ENCODE assay signal across 30 cellular contexts in the genomic region with DNA sequence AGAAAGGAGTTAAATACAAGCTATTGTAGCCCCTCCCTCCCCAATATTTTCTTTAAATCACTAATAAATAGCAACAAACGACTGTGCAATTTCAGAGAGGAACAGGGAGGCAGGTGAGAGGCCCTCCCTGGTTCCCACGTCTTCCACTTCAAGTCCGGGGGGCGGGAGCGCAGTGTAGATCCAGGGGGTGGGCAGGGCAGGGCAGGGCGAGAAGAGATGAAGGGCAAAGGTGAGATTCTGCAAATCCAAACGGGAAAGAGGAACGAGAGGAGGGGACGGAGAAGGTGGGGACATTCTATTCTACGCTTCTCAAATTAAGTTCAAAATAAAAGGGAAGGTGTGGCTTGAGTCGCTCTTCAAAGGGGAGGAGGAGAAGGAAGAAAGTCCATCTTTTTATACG. TPM values are rescaled to one million over a fixed set of nuclear protein-coding genes. Genes with fewer than 3 reads are reported as not detected.
DNase-seq lines count a peak whose midpoint lies in the region; ATAC-seq and TF ChIP-seq lines count a peak whose summit lies in the region.
"Had no signal": no experiment of that assay in that cellular context is flagged by ENCODE, and none has a peak within 500 bp of the region (broad histone marks: within the 10 kb centered on the region; RNA-seq: fewer than 3 reads in every experiment).

No MANE protein-coding gene starts in this region.

- POLR2A ChIA-PET in Caco-2 (lab: Charles Lee), result no interaction called here

- H3K27ac ChIP-seq in heart left ventricle (no peak overlapping the region), MM.1S (ENCODE audit: low read length) (no peak overlapping the region), tibial artery (no peak overlapping the region)
- H3K27ac ChIP-seq: hepatocyte, parathyroid adenoma, RWPE1, SJSA1, stomach, vagina had no signal

- H3K27ac Mint-ChIP-seq in Caco-2 (ENCODE audit: unreplicated experiment), result no peak overlapping the region
- H3K27ac Mint-ChIP-seq in endothelial cell (ENCODE audit: unreplicated experiment), result no peak overlapping the region
- H3K27ac Mint-ChIP-seq in nephron progenitor cell, result no peak overlapping the region
- H3K27ac Mint-ChIP-seq: activated CD4-positive, alpha-beta memory T cell treated with anti-CD3 and anti-CD28 coated beads for 36 hours; activated T-cell treated with anti-CD3 and anti-CD28 coated beads, Interleukin-2, amount 50 U/mL, for 72 hours; CD8-positive, alpha-beta T cell had no signal

- H3K9me3 Mint-ChIP-seq in Caco-2 (ENCODE audit: unreplicated experiment) (no peaks in the 10 kb centered on the region), endothelial cell (ENCODE audit: unreplicated experiment) (no peaks in the 10 kb centered on the region), nephron progenitor cell (no peaks in the 10 kb centered on the region)
- H3K9me3 Mint-ChIP-seq: activated T-cell treated with anti-CD3 and anti-CD28 coated beads, Interleukin-2, amount 50 U/mL, for 72 hours; central memory CD8-positive, alpha-beta T cell had no signal

- DNase-seq in Caco-2 (no peak), NT2/D1 (ENCODE audit: low read depth, low spot score) (no peak), endothelial cell (ENCODE audit: low spot score) (no peak), nephron progenitor cell (no peak), NCI-H446 treated with DMSO at 0.1 percent for 48 hours (lab: John Stamatoyannopoulos, UW) (no peak), heart left ventricle (no peak), MM.1S (no peak), tibial artery (no peak)
- DNase-seq: activated CD4-positive, alpha-beta memory T cell treated with anti-CD3 and anti-CD28 coated beads for 36 hours; activated CD4-positive, alpha-beta T cell treated with anti-CD3 and anti-CD28 coated beads for 1 hour; activated naive CD4-positive, alpha-beta T cell; activated T-cell treated with anti-CD3 and anti-CD28 coated beads, Interleukin-2, amount 50 U/mL, for 72 hours; AML-193; CD8-positive, alpha-beta T cell; DMS 273 treated with DMSO at 0.1 percent for 48 hours; NCI-H146; stimulated activated CD8-positive, alpha-beta memory T cell treated with anti-CD3 and anti-CD28 coated beads, Interleukin-4, amount 100 ng/mL, for 48 hours; stomach; T-helper 2 cell had no signal

- H3K4me3 Mint-ChIP-seq in Caco-2 (ENCODE audit: unreplicated experiment) (peak overlapping the region; percentile 74), endothelial cell (ENCODE audit: unreplicated experiment) (peak overlapping the region; percentile 65), nephron progenitor cell (peak overlapping the region; percentile 78)
- H3K4me3 Mint-ChIP-seq: activated CD4-positive, alpha-beta memory T cell treated with anti-CD3 and anti-CD28 coated beads for 36 hours; CD8-positive, alpha-beta T cell; central memory CD8-positive, alpha-beta T cell had no signal

- TF ChIP-seq POLR2A in heart left ventricle (IDR thresholded peaks at IDR 0.05), result no peak

- no peaks in the 10 kb centered on the region for H3K36me3 ChIP-seq in Caco-2 (ENCODE audit: control insufficient read depth, insufficient read depth, low read length)
- H3K36me3 ChIP-seq in NT2/D1 (ENCODE audit: insufficient read depth, insufficient read length, low read length), result no peaks in the 10 kb centered on the region
- H3K36me3 ChIP-seq in heart left ventricle, result no peaks in the 10 kb centered on the region
- no peaks in the 10 kb centered on the region for H3K36me3 ChIP-seq in MM.1S (replicated peaks; ENCODE audit: insufficient read depth, low read length)
- H3K36me3 ChIP-seq in tibial artery, result no peaks in the 10 kb centered on the region
- H3K36me3 ChIP-seq: stomach, vagina had no signal

- 5 to 9% (median 8%) methylated on average over 12 of the region's 12 CpGs for WGBS in heart left ventricle, 4 donors

- H3K9me3 ChIP-seq in Caco-2, result no peaks in the 10 kb centered on the region
- H3K9me3 ChIP-seq in NT2/D1 (ENCODE audit: insufficient read depth, low read length), result no peaks in the 10 kb centered on the region
- no peaks in the 10 kb centered on the region for H3K9me3 ChIP-seq in heart left ventricle
- no peaks in the 10 kb centered on the region for H3K9me3 ChIP-seq in MM.1S (replicated peaks; ENCODE audit: insufficient read depth, low read length)
- H3K9me3 ChIP-seq in tibial artery, result peaks cover 0 to 15% (median 9%) of the 10 kb centered on the region in 3 donors
- H3K9me3 ChIP-seq: SJSA1, vagina had no signal

- BruUV-seq in Caco-2 (replicated peaks; lab: Mats Ljungman, UMichigan), result no TSS peak

- H3K4me3 ChIP-seq in Caco-2 (ENCODE audit: low read depth, low read length) (no peak overlapping the region; the same call in 1 of the 2 replicates), NT2/D1 (ENCODE audit: insufficient read length, low read depth) (peak overlapping the region; percentile 32), heart left ventricle (no peak overlapping the region), MM.1S (ENCODE audit: low read length) (no peak overlapping the region), tibial artery (no peak overlapping the region)
- H3K4me3 ChIP-seq: GM12878, hepatocyte, SJSA1 had no signal

- no peak overlapping the region for H3K4me2 ChIP-seq in MM.1S (ENCODE audit: low read depth, low read length)

- H3K9me2 ChIP-seq in MM.1S (replicated peaks; ENCODE audit: insufficient read depth, low read length), result no peaks in the 10 kb centered on the region

- H3K9ac ChIP-seq in NT2/D1 (ENCODE audit: insufficient read length, low read depth) (no peak overlapping the region), MM.1S (ENCODE audit: low read length) (no peak overlapping the region)
- H3K9ac ChIP-seq: parathyroid adenoma had no signal

- no peak overlapping the region for H2AFZ ChIP-seq in MM.1S (ENCODE audit: low read length)
- H2AFZ ChIP-seq: parathyroid adenoma had no signal

- intact Hi-C loops in Caco-2 (cut with micrococcal nuclease; ENCODE audit: unreplicated experiment) (no loop called here), heart left ventricle (cut with DNase I) (no loop called here), tibial artery (cut with DNase I; ENCODE audit: low total_unique reads) (no loop called here)

- no peaks in the 10 kb centered on the region for H3F3A ChIP-seq in MM.1S (ENCODE audit: insufficient read depth, low read length)

- no peak for TF ChIP-seq CTCF in Caco-2 (IDR thresholded peaks at IDR 0.05; ENCODE audit: insufficient read depth in 1 of 2, low read depth in 1 of 2, low read length in 1 of 2, severe bottlenecking in 1 of 2, unreplicated experiment in 1 of 2)
- no peak for TF ChIP-seq CTCF in endothelial cell (IDR thresholded peaks at IDR 0.05; ENCODE audit: unreplicated experiment)
- TF ChIP-seq CTCF in nephron progenitor cell (IDR thresholded peaks at IDR 0.05), result no peak
- TF ChIP-seq CTCF in heart left ventricle (IDR thresholded peaks at IDR 0.05), result no peak
- no peak for TF ChIP-seq CTCF in MM.1S (IDR thresholded peaks at IDR 0.05; ENCODE audit: low read length)
- no peak for TF ChIP-seq CTCF in tibial artery (IDR thresholded peaks at IDR 0.05)

- H3K4me1 ChIP-seq in Caco-2 (no peaks in the 10 kb centered on the region), NT2/D1 (ENCODE audit: insufficient read depth, insufficient read length) (peaks cover 3% of the 10 kb centered on the region), heart left ventricle (peaks cover 0 to 23% (median 7%) of the 10 kb centered on the region in 12 donors), MM.1S (ENCODE audit: low read length) (no peaks in the 10 kb centered on the region), tibial artery (peaks cover 0 to 22% (median 16%) of the 10 kb centered on the region in 4 donors)
- H3K4me1 ChIP-seq: parathyroid adenoma had no signal

- no peak for ATAC-seq in heart left ventricle
- ATAC-seq: activated T-cell treated with anti-CD3 and anti-CD28 coated beads, Interleukin-2, amount 50 U/mL, for 72 hours; CD8-positive, alpha-beta T cell; GM12878; HCT116; left lobe of liver; sciatic nerve had no signal

- no peaks in the 10 kb centered on the region for H3K36me3 Mint-ChIP-seq in Caco-2 (ENCODE audit: insufficient read depth, unreplicated experiment)
- peaks cover 19% of the 10 kb centered on the region for H3K36me3 Mint-ChIP-seq in endothelial cell (ENCODE audit: low read depth, unreplicated experiment)
- no peaks in the 10 kb centered on the region for H3K36me3 Mint-ChIP-seq in nephron progenitor cell (ENCODE audit: low read depth)
- H3K36me3 Mint-ChIP-seq: CD8-positive, alpha-beta T cell; IgD-negative memory B cell had no signal

- no peaks in the 10 kb centered on the region; the same call in 1 of the 2 replicates for H3K27me3 ChIP-seq in Caco-2 (replicated peaks; ENCODE audit: control insufficient read depth, insufficient read depth, low read length)
- H3K27me3 ChIP-seq in NT2/D1 (ENCODE audit: insufficient read depth, insufficient read length), result peaks cover 86% of the 10 kb centered on the region
- peaks cover 57 to 99% (median 96%) of the 10 kb centered on the region in 9 donors for H3K27me3 ChIP-seq in heart left ventricle
- no peaks in the 10 kb centered on the region for H3K27me3 ChIP-seq in MM.1S (replicated peaks; ENCODE audit: insufficient read depth, low read length)
- peaks cover 13 to 88% of the 10 kb centered on the region in 2 donors for H3K27me3 ChIP-seq in tibial artery
- H3K27me3 ChIP-seq: SJSA1 had no signal

- H3K27me3 Mint-ChIP-seq in Caco-2 (ENCODE audit: insufficient read depth, unreplicated experiment), result peaks cover 30% of the 10 kb centered on the region
- peaks cover 21% of the 10 kb centered on the region for H3K27me3 Mint-ChIP-seq in endothelial cell (ENCODE audit: unreplicated experiment)
- peaks cover 97% of the 10 kb centered on the region for H3K27me3 Mint-ChIP-seq in nephron progenitor cell (ENCODE audit: low read depth, poor library complexity)

- no peaks in the 10 kb centered on the region for H3K79me2 ChIP-seq in MM.1S (ENCODE audit: low read length)
- H3K79me2 ChIP-seq: hepatocyte, parathyroid adenoma had no signal

- H3K4me1 Mint-ChIP-seq in Caco-2 (ENCODE audit: low read depth, unreplicated experiment), result no peaks in the 10 kb centered on the region
- peaks cover 40% of the 10 kb centered on the region for H3K4me1 Mint-ChIP-seq in endothelial cell (ENCODE audit: unreplicated experiment)
- H3K4me1 Mint-ChIP-seq in nephron progenitor cell, result peaks cover 44% of the 10 kb centered on the region
- H3K4me1 Mint-ChIP-seq: central memory CD8-positive, alpha-beta T cell had no signal

- no peaks in the 10 kb centered on the region for H4K20me1 ChIP-seq in MM.1S (ENCODE audit: insufficient read depth, low read length)

- CTCF ChIA-PET in Caco-2 (lab: Charles Lee), result interaction anchor here (0.6 kb wide), 1 partner anchor 36 kb away, joined by 3 read pairs; no protein-coding TSS in a partner anchor

RNA-seq across cellular contexts. Expression of gene NKX6-1, which starts 6.8 kb away (rescaled TPM):
- total RNA-seq in Caco-2 (2022) (0.14 TPM in 1 of 2 replicates, not detected in the other), endothelial cell (ENCODE audit: unreplicated experiment) (14.6 TPM), heart left ventricle (under 1 TPM in 1 of 9 donors, not detected in 8; 0.32 TPM)
- not detected for polyA plus RNA-seq in heart left ventricle
- total RNA-seq: activated CD4-positive, alpha-beta memory T cell treated with anti-CD3 and anti-CD28 coated beads for 36 hours; activated T-cell treated with anti-CD3 and anti-CD28 coated beads, Interleukin-2, amount 50 U/mL, for 72 hours; CD8-positive, alpha-beta T cell; GM12878; hepatocyte; left lobe of liver; sciatic nerve; vagina had no signal
- polyA plus RNA-seq: GM12878, hepatocyte, IgD-negative memory B cell had no signal

Comparison
In these comparisons a context has a peak if more than half of its experiments do, and no peak if none do; other contexts are left out.
1. RNA of gene NKX6-1, which starts 6.8 kb away (total RNA-seq): 14.6 TPM in endothelial cell (single experiment); 0.14 TPM in Caco-2 and 0.32 TPM in heart left ventricle; every median in the first group is over 10 times any median in the second.
2. Peak in every context shown above with its lines, with median percentiles within 50 percentile points of each other: H3K4me3 Mint-ChIP-seq.